29 cellular contexts compared by ENCODE assay signal in genomic region chr5:129077433-129078075, GRCh38.
"Had no signal": no experiment of that assay in that cellular context is flagged by ENCODE, and none has a peak within 500 bp of the region (broad histone marks: within the 10 kb centered on the region; RNA-seq: fewer than 3 reads in every experiment).

No MANE protein-coding gene starts in this region.

- DNase-seq: activated CD4-positive, alpha-beta memory T cell treated with anti-CD3 and anti-CD28 coated beads for 36 hours; activated CD4-positive, alpha-beta T cell treated with anti-CD3 and anti-CD28 coated beads for 36 hours; activated CD4-positive, alpha-beta T cell treated with anti-CD3 and anti-CD28 coated beads, Interleukin-2, amount 10 ng/mL, durations not matched to agents 24 days and 14 days; activated CD4-positive, CD25-positive, alpha-beta regulatory T cell; activated CD4-positive, CD25-positive, alpha-beta regulatory T cell treated with anti-CD3 and anti-CD28 coated beads, Interleukin-2, amount 50 U/mL, for 72 hours; activated CD8-positive, alpha-beta memory T cell treated with anti-CD3 and anti-CD28 coated beads, Interleukin-2, amount 10 ng/mL, durations not matched to agents 7 days and 5 days; activated CD8-positive, alpha-beta memory T cell treated with anti-CD3 and anti-CD28 coated beads, Interleukin-2, amount 50 U/mL, for 4 hours; activated CD8-positive, alpha-beta T cell treated with anti-CD3 and anti-CD28 coated beads, Interleukin-2, amount 10 ng/mL, durations not matched to agents 7 days and 5 days; activated effector memory CD4-positive, alpha-beta T cell treated with anti-CD3 and anti-CD28 coated beads, Interleukin-2, amount 50 U/mL, for 16 hours; activated naive CD4-positive, alpha-beta T cell treated with anti-CD3 and anti-CD28 coated beads for 36 hours; activated naive CD8-positive, alpha-beta T cell treated with anti-CD3 and anti-CD28 coated beads for 36 hours; activated naive CD8-positive, alpha-beta T cell treated with anti-CD3 and anti-CD28 coated beads, Interleukin-2, amount 50 U/mL, for 24 hours; activated T-cell treated with anti-CD3 and anti-CD28 coated beads, Interleukin-2, amount 50 U/mL, for 1 hour; activated T-cell treated with anti-CD3 and anti-CD28 coated beads, Interleukin-2, amount 50 U/mL, for 48 hours; central memory CD4-positive, alpha-beta T cell; cerebellar nuclear complex; dorsolateral prefrontal cortex; effector memory CD8-positive, alpha-beta T cell; erythroblast; esophagus squamous epithelium; heart right ventricle; T-helper 1 cell; T-helper 17 cell; T1000 had no signal

- H3K27me3 ChIP-seq: ascending aorta, breast epithelium, cardiac muscle cell, esophagus squamous epithelium, heart right ventricle, hepatocyte had no signal

- H3K4me3 ChIP-seq: ascending aorta, breast epithelium, cardiac muscle cell, coronary artery, dorsolateral prefrontal cortex, esophagus squamous epithelium, heart right ventricle, hepatocyte had no signal

- H3K27ac ChIP-seq: ascending aorta, breast epithelium, cardiac muscle cell, coronary artery, dorsolateral prefrontal cortex, esophagus squamous epithelium, heart right ventricle, hepatocyte had no signal

- H3K9me3 ChIP-seq: ascending aorta, breast epithelium, esophagus squamous epithelium, heart right ventricle had no signal

- ATAC-seq: activated CD4-positive, alpha-beta T cell treated with anti-CD3 and anti-CD28 coated beads for 36 hours; activated CD8-positive, alpha-beta memory T cell treated with anti-CD3 and anti-CD28 coated beads, Interleukin-2, amount 10 ng/mL, durations not matched to agents 7 days and 5 days; activated CD8-positive, alpha-beta T cell treated with anti-CD3 and anti-CD28 coated beads, Interleukin-2, amount 10 ng/mL, durations not matched to agents 7 days and 5 days; activated naive CD8-positive, alpha-beta T cell treated with anti-CD3 and anti-CD28 coated beads, Interleukin-2, amount 50 U/mL, for 24 hours; effector memory CD8-positive, alpha-beta T cell; heart right ventricle; T-helper 17 cell had no signal

- H3K4me1 ChIP-seq: breast epithelium, esophagus squamous epithelium had no signal

- H3K36me3 ChIP-seq: ascending aorta, breast epithelium, cardiac muscle cell, esophagus squamous epithelium, heart right ventricle had no signal
